In the genomic region with DNA sequence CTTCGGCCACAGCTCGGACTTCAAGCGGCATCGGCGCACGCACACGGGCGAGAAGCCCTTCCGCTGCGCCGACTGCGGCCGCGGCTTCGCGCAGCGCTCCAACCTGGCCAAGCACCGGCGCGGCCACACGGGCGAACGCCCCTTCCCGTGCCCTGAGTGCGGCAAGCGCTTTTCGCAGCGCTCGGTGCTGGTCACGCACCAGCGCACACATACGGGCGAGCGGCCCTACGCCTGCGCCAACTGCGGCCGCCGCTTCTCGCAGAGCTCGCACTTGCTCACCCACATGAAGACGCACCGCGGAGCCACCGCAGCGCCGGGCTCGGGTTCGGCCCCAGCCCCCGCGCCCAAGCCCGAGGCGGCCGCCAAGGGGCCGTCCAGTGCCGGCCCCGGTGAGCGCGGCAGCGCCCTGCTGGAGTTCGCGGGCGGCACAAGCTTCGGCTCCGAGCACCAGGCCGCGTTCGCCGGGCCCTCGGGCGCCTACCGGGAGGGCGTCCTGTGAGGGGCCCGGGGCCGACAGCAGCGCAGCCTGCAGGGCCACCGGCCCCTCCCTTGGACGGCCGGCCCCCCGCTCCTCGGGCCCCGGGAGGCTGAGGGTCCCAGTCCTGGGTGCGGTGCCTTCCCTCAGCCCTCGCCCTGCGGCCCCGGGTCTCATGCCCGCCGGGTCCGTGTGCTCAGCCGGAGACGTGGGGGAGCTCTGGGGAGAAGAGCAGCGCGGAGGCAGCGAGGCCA, we compare ENCODE assay signal across 15 cellular contexts.
"Had no signal": no experiment of that assay in that cellular context is flagged by ENCODE, and none has a peak within 500 bp of the region (broad histone marks: within the 10 kb centered on the region; RNA-seq: fewer than 3 reads in every experiment).

No MANE protein-coding gene starts in this region.

- H3K27me3 ChIP-seq: gastrocnemius medialis, heart left ventricle, ovary had no signal

- H3K27ac Mint-ChIP-seq: activated CD4-positive, alpha-beta T cell treated with anti-CD3 and anti-CD28 coated beads, Interleukin-2, amount 10 ng/mL, durations not matched to agents 24 days and 14 days; activated T-helper 1 cell treated with anti-CD3 and anti-CD28 coated beads, Interleukin-12 subunit alpha, Interleukin-12 subunit beta, Interleukin-2, Interleukin-4 antibody, amounts not matched to agents 30 ng/mL and 10 ng/mL and 1 ng/mL, durations not matched to agents 14 hours and 24 hours and 36 hours; effector memory CD8-positive, alpha-beta T cell; immature natural killer cell; stimulated activated memory B cell treated with anti-CD40 and anti-IgM and Interleukin-4, amounts not matched to agents 10 μg/mL and 1 μg/mL and 100 μg/mL, for 72 hours; T-helper 17 cell had no signal

- H3K4me3 Mint-ChIP-seq: activated CD4-positive, alpha-beta T cell treated with anti-CD3 and anti-CD28 coated beads, Interleukin-2, amount 10 ng/mL, durations not matched to agents 24 days and 14 days; activated T-helper 1 cell treated with anti-CD3 and anti-CD28 coated beads, Interleukin-12 subunit alpha, Interleukin-12 subunit beta, Interleukin-2, Interleukin-4 antibody, amounts not matched to agents 30 ng/mL and 10 ng/mL and 1 ng/mL, durations not matched to agents 14 hours and 24 hours and 36 hours; effector memory CD8-positive, alpha-beta T cell; immature natural killer cell; neural crest cell; stimulated activated memory B cell treated with anti-CD40 and anti-IgM and Interleukin-4, amounts not matched to agents 10 μg/mL and 1 μg/mL and 100 μg/mL, for 72 hours; T-helper 17 cell had no signal

- H3K36me3 ChIP-seq: ovary had no signal

- H3K27ac ChIP-seq: gastrocnemius medialis, heart left ventricle, lower lobe of right lung, ovary, transverse colon had no signal

- H3K4me1 ChIP-seq: gastrocnemius medialis, heart left ventricle, lower lobe of right lung, transverse colon had no signal

- H3K9me3 Mint-ChIP-seq: effector memory CD8-positive, alpha-beta T cell; stimulated activated memory B cell treated with anti-CD40 and anti-IgM and Interleukin-4, amounts not matched to agents 10 μg/mL and 1 μg/mL and 100 μg/mL, for 72 hours had no signal

- H3K4me3 ChIP-seq: gastrocnemius medialis, heart left ventricle, lower lobe of right lung, ovary, transverse colon had no signal

- DNase-seq: activated CD4-positive, alpha-beta T cell treated with anti-CD3 and anti-CD28 coated beads, Interleukin-2, amount 10 ng/mL, durations not matched to agents 24 days and 14 days; activated CD8-positive, alpha-beta memory T cell treated with anti-CD3 and anti-CD28 coated beads, Interleukin-2, amount 50 U/mL, for 48 hours; activated naive CD4-positive, alpha-beta T cell treated with Interleukin-2 at 50 U/mL for 16 hours; anterior cingulate cortex; effector memory CD8-positive, alpha-beta T cell; gastrocnemius medialis; immature natural killer cell; lower lobe of right lung; T-helper 17 cell; transverse colon had no signal

- H3K4me1 Mint-ChIP-seq: activated CD4-positive, alpha-beta T cell treated with anti-CD3 and anti-CD28 coated beads, Interleukin-2, amount 10 ng/mL, durations not matched to agents 24 days and 14 days; stimulated activated memory B cell treated with anti-CD40 and anti-IgM and Interleukin-4, amounts not matched to agents 10 μg/mL and 1 μg/mL and 100 μg/mL, for 72 hours had no signal

- H3K27me3 Mint-ChIP-seq: activated CD4-positive, alpha-beta T cell treated with anti-CD3 and anti-CD28 coated beads, Interleukin-2, amount 10 ng/mL, durations not matched to agents 24 days and 14 days; effector memory CD8-positive, alpha-beta T cell; stimulated activated memory B cell treated with anti-CD40 and anti-IgM and Interleukin-4, amounts not matched to agents 10 μg/mL and 1 μg/mL and 100 μg/mL, for 72 hours; T-helper 17 cell had no signal

- ATAC-seq: effector memory CD8-positive, alpha-beta T cell; gastrocnemius medialis; heart left ventricle; lower lobe of right lung; T-helper 17 cell had no signal
